ENCODE assay signal across 18 cellular contexts in the genomic region with DNA sequence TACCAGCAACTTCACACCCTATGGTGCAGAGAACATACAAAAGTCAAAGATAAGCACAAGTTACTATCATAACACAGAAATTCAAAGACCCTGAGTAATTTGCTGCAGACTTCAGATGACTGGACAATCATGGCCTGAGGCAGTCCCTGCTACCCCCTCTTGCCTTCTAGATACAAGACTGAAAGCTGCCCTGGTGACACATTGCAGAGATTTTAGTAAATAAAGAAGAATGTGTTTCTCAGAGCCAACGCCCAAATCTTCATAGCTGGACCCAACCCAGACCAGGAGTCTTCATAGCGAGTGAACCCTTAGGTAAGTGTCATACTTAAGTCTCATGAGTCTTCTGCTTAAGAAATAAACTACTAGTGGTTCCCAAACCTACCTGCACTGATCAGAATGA. TPM values are rescaled to one million over a fixed set of nuclear protein-coding genes. Genes with fewer than 3 reads are reported as not detected.
A peak's percentile ranks its signal among the peaks of the same experiment; 100 is the strongest.
DNase-seq lines count a peak whose midpoint lies in the region; ATAC-seq and TF ChIP-seq lines count a peak whose summit lies in the region.
"Had no signal": no experiment of that assay in that cellular context is flagged by ENCODE, and none has a peak within 500 bp of the region (broad histone marks: within the 10 kb centered on the region; RNA-seq: fewer than 3 reads in every experiment).

No MANE protein-coding gene starts in this region.

- CTCF ChIA-PET in RWPE1 (lab: Yijun Ruan, JAX) (no interaction called here), HEK293T (lab: Yijun Ruan, JAX) (no interaction called here)

- H3K4me3 ChIP-seq in GM23248 (no peak overlapping the region), fibroblast of mammary gland (ENCODE audit: control insufficient read depth, low read depth, low read length) (no peak overlapping the region)

- peaks cover 20% of the 10 kb centered on the region for H3F3A ChIP-seq in GM23248 (ENCODE audit: insufficient read depth)

- peak; percentile 86 for DNase-seq in GM23248
- DNase-seq in RWPE1 (ENCODE audit: low spot score) = peak; percentile 79
- peak; percentile 16 for DNase-seq in fibroblast of mammary gland (ENCODE audit: low read depth)
- DNase-seq in renal cortical epithelial cell (ENCODE audit: low read depth) = peak; percentile 84
- no peak for DNase-seq in germinal center (ENCODE audit: low spot score)
- DNase-seq in HEK293T (ENCODE audit: extremely low spot score) = no peak
- DNase-seq: activated CD4-positive, alpha-beta T cell treated with anti-CD3 and anti-CD28 coated beads for 4 hours; activated T-cell treated with anti-CD3 and anti-CD28 coated beads, Interleukin-2, amount 50 U/mL, for 48 hours; CD4-positive, CD25-positive, alpha-beta regulatory T cell; effector CD8-positive, alpha-beta T cell; left ventricle myocardium superior; NCI-H1048; NCI-H345; OCI-M1; stimulated activated naive CD8-positive, alpha-beta T cell treated with anti-CD3 and anti-CD28 coated beads, Interleukin-15, amount 100 ng/mL, for 72 hours had no signal

- TF ChIP-seq CTCF in RWPE1 (conservative IDR thresholded peaks at IDR 0.05; ENCODE audit: low read depth) = no peak
- no peak for TF ChIP-seq CTCF in fibroblast of mammary gland (conservative IDR thresholded peaks at IDR 0.05; ENCODE audit: control insufficient read depth, insufficient read depth, low read depth, low read length)

- 23 to 25% methylated on average over 2 of the region's 2 CpGs for WGBS in GM23248 (ENCODE audit: low coverage in 1 of 2, low lambda C conversion rate in 2 of 2, missing lambda C conversion rate in 2 of 2), 2 experiments

- H3K9me2 ChIP-seq in GM23248 (ENCODE audit: insufficient read depth) = no peaks in the 10 kb centered on the region

- H3K4me2 ChIP-seq in GM23248 (ENCODE audit: unreplicated experiment) = peak overlapping the region; percentile 59

- in situ Hi-C loops in GM23248 (cut with MboI) = no loop called here

- no peak overlapping the region for H3K9ac ChIP-seq in GM23248

- peaks cover 29% of the 10 kb centered on the region for H3K4me1 ChIP-seq in GM23248 (ENCODE audit: insufficient read depth)

- H3K27ac ChIP-seq in GM23248 = peak overlapping the region; percentile 30
- no peak overlapping the region; the same call in 1 of the 2 replicates for H3K27ac ChIP-seq in RWPE1

- no peaks in the 10 kb centered on the region for H3K9me3 ChIP-seq in GM23248 (ENCODE audit: low read depth)

- no peaks in the 10 kb centered on the region for H3K36me3 ChIP-seq in GM23248 (ENCODE audit: low read depth)

- no peaks in the 10 kb centered on the region for H4K20me1 ChIP-seq in GM23248 (ENCODE audit: insufficient read depth)

- no peaks in the 10 kb centered on the region for H3K79me2 ChIP-seq in GM23248 (ENCODE audit: insufficient read depth)

- POLR2A ChIA-PET in RWPE1 (lab: Yijun Ruan, JAX; ENCODE audit: low non-redundant PET) (no interaction called here), HEK293T (lab: Yijun Ruan, JAX) (no interaction called here)

- H3K27me3 ChIP-seq in GM23248 (replicated peaks; ENCODE audit: insufficient read depth) = no peaks in the 10 kb centered on the region; the same call in 1 of the 2 replicates

- H2AFZ ChIP-seq in GM23248 = no peak overlapping the region

- ATAC-seq in GM18511 (IDR thresholded peaks at IDR 0.05; ENCODE audit: unreplicated experiment) (no peak), GM18517 (IDR thresholded peaks at IDR 0.05; ENCODE audit: unreplicated experiment) (no peak)
- ATAC-seq: left ventricle myocardium superior; stimulated activated naive CD8-positive, alpha-beta T cell treated with anti-CD3 and anti-CD28 coated beads, Interleukin-15, amount 100 ng/mL, for 72 hours had no signal

TF ChIP-seq in HEK293T, 16 proteins besides CTCF, POLR2A, EP300 and RAD21:
- TF ChIP-seq ARNT (IDR thresholded peaks at IDR 0.05) (no peak), BHLHE40 (IDR thresholded peaks at IDR 0.05; ENCODE audit: borderline replicate concordance) (no peak), FOXK2 (IDR thresholded peaks at IDR 0.05) (no peak), L3MBTL2 (conservative IDR thresholded peaks at IDR 0.05) (no peak), HDGF (IDR thresholded peaks at IDR 0.05; ENCODE audit: borderline replicate concordance) (no peak), SUZ12 (IDR thresholded peaks at IDR 0.05) (no peak), CTBP1 (IDR thresholded peaks at IDR 0.05; ENCODE audit: borderline replicate concordance) (no peak)
TF ChIP-seq in HEK293T: peak in this region for 0.

RNA-seq across cellular contexts. Expression of gene PDZK1, which starts 0.9 kb away (rescaled TPM):
- total RNA-seq in GM23248 (2014; rRNA removed; shearing (Covaris generic)) = 0.63 and 0.97 TPM in 2 replicates
- polyA plus RNA-seq in GM23248 (2016; fragmentation: Nextera tagmentation; extraction: Ambion mirVana) = 0.91 and 1.7 TPM in 2 replicates
- 34.4 and 229 TPM in 2 replicates for total RNA-seq in renal cortical epithelial cell
- total RNA-seq: CD4-positive, CD25-positive, alpha-beta regulatory T cell; left ventricle myocardium superior had no signal

RNA-seq across cellular contexts. Expression of gene CD160, which starts 13.0 kb away (rescaled TPM):
- total RNA-seq in GM23248 (2014; rRNA removed; shearing (Covaris generic)) = not detected in 2 replicates
- 0.25 and 0.33 TPM in 2 replicates for polyA plus RNA-seq in GM23248 (2016; fragmentation: Nextera tagmentation; extraction: Ambion mirVana)
- 0.20 TPM in 1 of 2 replicates, not detected in the other for total RNA-seq in renal cortical epithelial cell
- total RNA-seq: CD4-positive, CD25-positive, alpha-beta regulatory T cell had no signal
- polyA plus RNA-seq: neural cell had no signal

Comparison
In these comparisons a context has a peak if more than half of its experiments do, and no peak if none do; other contexts are left out.
1. DNase-seq: peak in GM23248 (single experiment), RWPE1 (single experiment), fibroblast of mammary gland (single experiment) and renal cortical epithelial cell (single experiment); none in germinal center (single experiment) and HEK293T (single experiment).
2. RNA of gene PDZK1, which starts 0.9 kb away (total RNA-seq): 34.4 to 229 TPM in renal cortical epithelial cell; 0.63 to 0.97 TPM in GM23248; every median in the first group is over 10 times any median in the second.